In the genomic region with DNA sequence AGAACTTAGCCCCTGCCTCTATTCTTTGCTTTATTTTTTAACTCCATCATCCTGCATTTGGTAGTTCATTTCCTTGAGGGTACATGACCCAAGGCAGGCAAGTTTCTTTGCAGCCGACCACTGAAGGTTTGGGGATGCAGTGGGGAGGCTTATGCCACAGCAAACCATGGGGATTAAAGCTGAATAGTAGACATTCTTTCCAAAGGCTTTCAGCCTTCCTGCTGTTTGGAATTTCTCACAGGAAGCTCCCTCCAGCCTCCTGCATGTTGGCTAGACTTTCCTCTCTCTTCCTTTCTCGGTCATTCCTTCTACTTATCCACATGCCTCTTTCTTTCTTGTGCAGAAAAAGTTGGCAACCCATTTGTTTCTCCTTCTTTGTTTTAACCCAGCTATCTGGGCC, we compare ENCODE assay signal across 1 cellular context.
TF ChIP-seq lines count a peak whose summit lies in the region.

No MANE protein-coding gene starts in this region.

TF ChIP-seq in IMR-90, 13 proteins besides CTCF, POLR2A, EP300 and RAD21 (continued from another document):
- TF ChIP-seq MAFK (IDR thresholded peaks at IDR 0.05; ENCODE audit: low read depth, low read length) (no peak), CEBPB (IDR thresholded peaks at IDR 0.05; ENCODE audit: low read depth, low read length) (no peak), RFX5 (IDR thresholded peaks at IDR 0.05; ENCODE audit: low read depth, low read length) (no peak), NFE2L2 (IDR thresholded peaks at IDR 0.05; ENCODE audit: low read depth, low read length) (no peak), FOS (IDR thresholded peaks at IDR 0.05; ENCODE audit: low read depth, low read length) (no peak), BHLHE40 (IDR thresholded peaks at IDR 0.05; ENCODE audit: low read depth, low read length) (no peak), SMC3 (IDR thresholded peaks at IDR 0.05; ENCODE audit: low read depth, low read length) (no peak), CHD1 (IDR thresholded peaks at IDR 0.05; ENCODE audit: low read depth, low read length) (no peak), MXI1 (IDR thresholded peaks at IDR 0.05; ENCODE audit: borderline replicate concordance, low read depth, low read length) (no peak), MAZ (IDR thresholded peaks at IDR 0.05; ENCODE audit: borderline replicate concordance, low read depth, low read length) (no peak)
- TF ChIP-seq, protein P1, sequence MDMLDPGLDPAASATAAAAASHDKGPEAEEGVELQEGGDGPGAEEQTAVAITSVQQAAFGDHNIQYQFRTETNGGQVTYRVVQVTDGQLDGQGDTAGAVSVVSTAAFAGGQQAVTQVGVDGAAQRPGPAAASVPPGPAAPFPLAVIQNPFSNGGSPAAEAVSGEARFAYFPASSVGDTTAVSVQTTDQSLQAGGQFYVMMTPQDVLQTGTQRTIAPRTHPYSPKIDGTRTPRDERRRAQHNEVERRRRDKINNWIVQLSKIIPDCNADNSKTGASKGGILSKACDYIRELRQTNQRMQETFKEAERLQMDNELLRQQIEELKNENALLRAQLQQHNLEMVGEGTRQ (IDR thresholded peaks at IDR 0.05; ENCODE audit: low read depth, low read length), result no peak
